10 cellular contexts compared by ENCODE assay signal in the genomic region with DNA sequence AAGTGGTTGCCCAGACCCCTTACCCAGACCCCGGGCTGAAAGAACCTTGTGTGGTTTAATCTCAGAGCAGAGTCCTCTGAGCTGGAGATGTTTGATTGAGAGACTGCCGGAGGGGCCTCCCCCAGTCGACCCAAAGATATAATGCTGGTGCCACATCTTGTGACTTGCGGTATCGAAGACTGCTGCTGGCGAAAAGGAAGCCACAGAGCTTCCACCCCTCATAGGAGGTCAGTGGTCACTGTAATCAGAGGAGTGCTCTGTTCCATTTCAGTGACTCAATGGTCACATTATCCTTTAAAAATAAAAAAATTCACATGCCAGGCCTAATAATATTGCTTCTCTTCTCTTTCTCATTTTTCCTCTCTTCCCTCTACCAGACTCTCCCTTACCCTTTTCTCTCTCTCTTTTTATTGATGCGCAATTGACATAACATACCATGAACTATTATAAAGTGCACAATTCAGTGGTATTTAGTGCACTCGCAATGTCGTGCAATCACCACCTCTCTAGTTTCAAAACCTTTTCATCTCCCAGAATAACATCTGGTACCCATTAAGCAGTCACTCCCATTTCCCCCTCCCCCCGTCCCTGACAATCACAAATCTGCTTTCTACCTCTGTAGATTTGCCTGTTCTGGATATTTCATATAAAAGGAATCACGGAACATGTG. TPM values are rescaled to one million over a fixed set of nuclear protein-coding genes. Genes with fewer than 3 reads are reported as not detected.
A peak's percentile ranks its signal among the peaks of the same experiment; 100 is the strongest.
DNase-seq lines count a peak whose midpoint lies in the region; ATAC-seq and TF ChIP-seq lines count a peak whose summit lies in the region.
"Had no signal": no experiment of that assay in that cellular context is flagged by ENCODE, and none has a peak within 500 bp of the region (broad histone marks: within the 10 kb centered on the region; RNA-seq: fewer than 3 reads in every experiment).

No MANE protein-coding gene starts in this region.

- no peak overlapping the region for H3K4me3 Mint-ChIP-seq in T-helper 2 cell treated with Interferon-gamma antibody and Interleukin-4, amounts not matched to agents 5 μg/mL and 100 μg/mL, for 36 hours
- H3K4me3 Mint-ChIP-seq in activated naive CD4-positive, alpha-beta T cell treated with anti-CD3 and anti-CD28 coated beads, Interleukin-2, amount 10 ng/mL, durations not matched to agents 7 days and 5 days = no peak overlapping the region

- H3K9me3 Mint-ChIP-seq in T-helper 2 cell treated with Interferon-gamma antibody and Interleukin-4, amounts not matched to agents 5 μg/mL and 100 μg/mL, for 36 hours = no peaks in the 10 kb centered on the region
- no peaks in the 10 kb centered on the region for H3K9me3 Mint-ChIP-seq in activated naive CD4-positive, alpha-beta T cell treated with anti-CD3 and anti-CD28 coated beads, Interleukin-2, amount 10 ng/mL, durations not matched to agents 7 days and 5 days

- DNase-seq in NCI-H82 (lab: John Stamatoyannopoulos, UW) (peak; percentile 18), NCI-H82 treated with DMSO at 0.1 percent for 48 hours (lab: John Stamatoyannopoulos, UW; ENCODE audit: unreplicated experiment) (no peak), adipocyte (ENCODE audit: low read depth) (peak; percentile 70), left lung (no peak)
- DNase-seq in T-helper 2 cell treated with Interferon-gamma antibody and Interleukin-4, amounts not matched to agents 5 μg/mL and 100 μg/mL, for 36 hours (ENCODE audit: low spot score) = no peak
- no peak for DNase-seq in activated effector memory CD4-positive, alpha-beta T cell treated with anti-CD3 and anti-CD28 coated beads, Interleukin-2, amount 50 U/mL, for 16 hours
- DNase-seq in activated naive CD4-positive, alpha-beta T cell treated with anti-CD3 and anti-CD28 coated beads, Interleukin-2, amount 10 ng/mL, durations not matched to agents 7 days and 5 days = no peak
- DNase-seq: NCI-H2227 treated with DMSO at 0.1 percent for 48 hours had no signal

- H3K27me3 ChIP-seq in adipocyte (replicated peaks; ENCODE audit: control insufficient read depth, insufficient read depth, low read length) = no peaks in the 10 kb centered on the region
- H3K27me3 ChIP-seq in left lung = no peaks in the 10 kb centered on the region

- TF ChIP-seq CTCF in left lung (IDR thresholded peaks at IDR 0.05) = no peak

- peaks cover 43% of the 10 kb centered on the region for H3K4me1 ChIP-seq in adipocyte (ENCODE audit: control insufficient read depth, insufficient read depth, low read length)
- peaks cover 6 to 62% of the 10 kb centered on the region in 2 donors for H3K4me1 ChIP-seq in left lung

- ATAC-seq in left lung (peak; percentile 16), GM19452 (IDR thresholded peaks at IDR 0.05; ENCODE audit: unreplicated experiment) (no peak)

- peak overlapping the region; percentile 24 for H3K9ac ChIP-seq in adipocyte (ENCODE audit: low read length)

- H3K4me3 ChIP-seq in adipocyte (ENCODE audit: low read length) (no peak overlapping the region), left lung (no peak overlapping the region)

- CTCF ChIA-PET in activated naive CD4-positive, alpha-beta T cell treated with anti-CD3 and anti-CD28 coated beads, Interleukin-2, amount 10 ng/mL, durations not matched to agents 7 days and 5 days (lab: Charles Lee) = interaction anchor here (1.3 to 1.6 kb wide), 2 partner anchors 53 to 54 kb away, joined by 3 to 4 read pairs; no protein-coding TSS in a partner anchor

- H3K36me3 Mint-ChIP-seq in T-helper 2 cell treated with Interferon-gamma antibody and Interleukin-4, amounts not matched to agents 5 μg/mL and 100 μg/mL, for 36 hours (ENCODE audit: low read depth) = no peaks in the 10 kb centered on the region
- no peaks in the 10 kb centered on the region for H3K36me3 Mint-ChIP-seq in activated naive CD4-positive, alpha-beta T cell treated with anti-CD3 and anti-CD28 coated beads, Interleukin-2, amount 10 ng/mL, durations not matched to agents 7 days and 5 days

- peaks cover 24% of the 10 kb centered on the region for H3K4me1 Mint-ChIP-seq in T-helper 2 cell treated with Interferon-gamma antibody and Interleukin-4, amounts not matched to agents 5 μg/mL and 100 μg/mL, for 36 hours (ENCODE audit: low read depth)
- peaks cover 35% of the 10 kb centered on the region for H3K4me1 Mint-ChIP-seq in activated naive CD4-positive, alpha-beta T cell treated with anti-CD3 and anti-CD28 coated beads, Interleukin-2, amount 10 ng/mL, durations not matched to agents 7 days and 5 days

- H3K36me3 ChIP-seq in adipocyte (ENCODE audit: control insufficient read depth, insufficient read depth, low read length, severe bottlenecking) (no peaks in the 10 kb centered on the region), left lung (no peaks in the 10 kb centered on the region)

- H3K9me3 ChIP-seq in adipocyte (ENCODE audit: control insufficient read depth, low read length) = no peaks in the 10 kb centered on the region
- no peaks in the 10 kb centered on the region for H3K9me3 ChIP-seq in left lung

- H3K27ac Mint-ChIP-seq in T-helper 2 cell treated with Interferon-gamma antibody and Interleukin-4, amounts not matched to agents 5 μg/mL and 100 μg/mL, for 36 hours = no peak overlapping the region
- H3K27ac Mint-ChIP-seq in activated naive CD4-positive, alpha-beta T cell treated with anti-CD3 and anti-CD28 coated beads, Interleukin-2, amount 10 ng/mL, durations not matched to agents 7 days and 5 days = no peak overlapping the region
- H3K27ac Mint-ChIP-seq: progenitor cell of endocrine pancreas had no signal

- H3K27ac ChIP-seq in left lung = peak overlapping the region; percentile 33 to 39

- intact Hi-C loops in left lung (cut with DNase I) = no loop called here

- no peaks in the 10 kb centered on the region for H3K27me3 Mint-ChIP-seq in T-helper 2 cell treated with Interferon-gamma antibody and Interleukin-4, amounts not matched to agents 5 μg/mL and 100 μg/mL, for 36 hours (ENCODE audit: low read depth)
- no peaks in the 10 kb centered on the region for H3K27me3 Mint-ChIP-seq in activated naive CD4-positive, alpha-beta T cell treated with anti-CD3 and anti-CD28 coated beads, Interleukin-2, amount 10 ng/mL, durations not matched to agents 7 days and 5 days
- H3K27me3 Mint-ChIP-seq: progenitor cell of endocrine pancreas had no signal

RNA-seq across cellular contexts. Expression of gene LYST, which starts 52.6 kb away (rescaled TPM):
- total RNA-seq in left lung = 10 to 100 TPM; 33.4 to 64.9 TPM

Comparison
In these comparisons a context has a peak if more than half of its experiments do, and no peak if none do; other contexts are left out.
1. DNase-seq: peak in NCI-H82 (single experiment) and adipocyte (single experiment); none in NCI-H82 treated with DMSO at 0.1 percent for 48 hours (single experiment), left lung (0 of 2), T-helper 2 cell treated with Interferon-gamma antibody and Interleukin-4, amounts not matched to agents 5 μg/mL and 100 μg/mL, for 36 hours (single experiment), activated effector memory CD4-positive, alpha-beta T cell treated with anti-CD3 and anti-CD28 coated beads, Interleukin-2, amount 50 U/mL, for 16 hours (single experiment) and activated naive CD4-positive, alpha-beta T cell treated with anti-CD3 and anti-CD28 coated beads, Interleukin-2, amount 10 ng/mL, durations not matched to agents 7 days and 5 days (single experiment).